17 cellular contexts compared by ENCODE assay signal in genomic region chr6:81985191-81985590, GRCh38.
"Had no signal": no experiment of that assay in that cellular context is flagged by ENCODE, and none has a peak within 500 bp of the region (broad histone marks: within the 10 kb centered on the region; RNA-seq: fewer than 3 reads in every experiment).

No MANE protein-coding gene starts in this region.

- H3K4me1 ChIP-seq: ascending aorta, upper lobe of right lung had no signal

- H3K4me3 ChIP-seq: ascending aorta, cardiac muscle cell, esophagus squamous epithelium, heart right ventricle, ovary, sigmoid colon, upper lobe of right lung had no signal

- H3K9me3 ChIP-seq: esophagus squamous epithelium, ovary, sigmoid colon, upper lobe of right lung had no signal

- H3K27me3 ChIP-seq: ascending aorta, cardiac muscle cell, esophagus squamous epithelium, heart right ventricle, ovary, sigmoid colon, upper lobe of right lung had no signal

- DNase-seq: activated CD4-positive, alpha-beta T cell treated with anti-CD3 and anti-CD28 coated beads for 36 hours; activated CD8-positive, alpha-beta memory T cell treated with anti-CD3 and anti-CD28 coated beads, Interleukin-2, amount 50 U/mL, for 4 hours; activated CD8-positive, alpha-beta T cell treated with anti-CD3 and anti-CD28 coated beads for 36 hours; activated naive CD4-positive, alpha-beta T cell; activated T-cell treated with anti-CD3 and anti-CD28 coated beads, Interleukin-2, amount 50 U/mL, for 72 hours; esophagus squamous epithelium; heart right ventricle; kidney; left ventricle myocardium superior; mesendoderm; ovary; sigmoid colon; stimulated activated CD4-positive, alpha-beta T cell treated with anti-CD3 and anti-CD28 coated beads, Interleukin-4, amount 100 ng/mL, for 1 hour; T-helper 9 cell; upper lobe of right lung had no signal

- H3K27ac ChIP-seq: ascending aorta, cardiac muscle cell, esophagus squamous epithelium, heart right ventricle, ovary, sigmoid colon, upper lobe of right lung had no signal

- H3K36me3 ChIP-seq: ascending aorta, cardiac muscle cell, esophagus squamous epithelium, heart right ventricle, ovary, sigmoid colon, upper lobe of right lung had no signal
